Comparison of ENCODE assay signal across 9 cellular contexts in genomic region chr7:98758157-98758556, GRCh38.
"Had no signal": no experiment of that assay in that cellular context is flagged by ENCODE, and none has a peak within 500 bp of the region (broad histone marks: within the 10 kb centered on the region; RNA-seq: fewer than 3 reads in every experiment).

No MANE protein-coding gene starts in this region.

- H3K4me1 Mint-ChIP-seq: GM23338 had no signal

- H3K9me3 Mint-ChIP-seq: GM23338, H9, HFFc6 had no signal

- H3K27ac Mint-ChIP-seq: GM23338, H9, HFFc6 had no signal

- H3K27ac ChIP-seq: GM23248 had no signal

- DNase-seq: GM23248, GOT3, H7, H9, HCEC 1CT, HFFc6 had no signal

- H3K4me2 ChIP-seq: GM23338 had no signal

- H3K36me3 ChIP-seq: HAP-1 had no signal

- H3K9ac ChIP-seq: GM23248 had no signal

- H3K4me3 Mint-ChIP-seq: GM23338, H9, HFFc6 had no signal

- H3K4me3 ChIP-seq: GM23248, GM23338, HAP-1 had no signal

- H3K4me1 ChIP-seq: HAP-1 had no signal

- H2AFZ ChIP-seq: GM23248, GM23338 had no signal

- ATAC-seq: GM23338, HCT116 had no signal

- H3K9me3 ChIP-seq: HAP-1 had no signal
